In genomic region chr12:176321-177181, GRCh38 we compare ENCODE assay signal across 12 cellular contexts. TPM values are rescaled to one million over a fixed set of nuclear protein-coding genes. Genes with fewer than 3 reads are reported as not detected.
A peak's percentile ranks its signal among the peaks of the same experiment; 100 is the strongest.
DNase-seq lines count a peak whose midpoint lies in the region; ATAC-seq and TF ChIP-seq lines count a peak whose summit lies in the region.
"Had no signal": no experiment of that assay in that cellular context is flagged by ENCODE, and none has a peak within 500 bp of the region (broad histone marks: within the 10 kb centered on the region; RNA-seq: fewer than 3 reads in every experiment).

No MANE protein-coding gene starts in this region.

- H3K4me2 ChIP-seq in smooth muscle cell, result peak overlapping the region; percentile 53

- H3K27ac ChIP-seq in cardiac muscle cell (peak overlapping the region; percentile 80), smooth muscle cell (ENCODE audit: low read depth) (peak overlapping the region; percentile 78)
- H3K27ac ChIP-seq: HL-60, SK-N-MC had no signal

- H4K20me1 ChIP-seq in smooth muscle cell (ENCODE audit: low read depth), result no peaks in the 10 kb centered on the region

- H3K9ac ChIP-seq in smooth muscle cell (ENCODE audit: low read depth), result peak overlapping the region; percentile 47

- peaks cover 40% of the 10 kb centered on the region for H3K4me1 ChIP-seq in cardiac muscle cell (ENCODE audit: low read depth)
- peaks cover 5% of the 10 kb centered on the region for H3K4me1 ChIP-seq in smooth muscle cell (ENCODE audit: low read depth)

- H3K36me3 ChIP-seq in cardiac muscle cell, result no peaks in the 10 kb centered on the region
- H3K36me3 ChIP-seq in smooth muscle cell (ENCODE audit: low read depth), result no peaks in the 10 kb centered on the region

- TF ChIP-seq CTCF in cardiac muscle cell (IDR thresholded peaks at IDR 0.05; ENCODE audit: low read depth, low read length) (no peak), smooth muscle cell (IDR thresholded peaks at IDR 0.05; ENCODE audit: borderline replicate concordance, insufficient read depth, poor library complexity, severe bottlenecking) (no peak)

- H3K4me3 ChIP-seq in cardiac muscle cell (no peak overlapping the region), smooth muscle cell (no peak overlapping the region)
- H3K4me3 ChIP-seq: lung, SK-N-MC had no signal

- ATAC-seq in HG02852 (IDR thresholded peaks at IDR 0.05; ENCODE audit: unreplicated experiment), result no peak

- 61% methylated on average over 12 of the region's 16 CpGs for WGBS in smooth muscle cell (ENCODE audit: low lambda C conversion rate)

- H3K27me3 ChIP-seq in cardiac muscle cell (no peaks in the 10 kb centered on the region), smooth muscle cell (ENCODE audit: low read depth) (no peaks in the 10 kb centered on the region)

- no peaks in the 10 kb centered on the region for H3F3A ChIP-seq in smooth muscle cell (ENCODE audit: low read depth)

- DNase-seq in HS-5 (ENCODE audit: low read depth) (peak; percentile 10), SW480 (ENCODE audit: low spot score) (peak; percentile 91), cardiac muscle cell (ENCODE audit: low read depth in 1 of 2, low spot score in 1 of 2) (peak; percentile 43 to 49), smooth muscle cell (lab: John Stamatoyannopoulos, UW; ENCODE audit: unreplicated experiment) (no peak), NCI-H510A (lab: John Stamatoyannopoulos, UW) (no peak), SKM-1 treated with dmso at 0.1 percent for 144 hours (lab: John Stamatoyannopoulos, UW; ENCODE audit: unreplicated experiment) (no peak), NOMO-1 (lab: John Stamatoyannopoulos, UW; ENCODE audit: unreplicated experiment in 2 of 2) (no peak)
- DNase-seq: activated naive CD4-positive, alpha-beta T cell treated with anti-CD3 and anti-CD28 coated beads, Interleukin-2, amount 50 U/mL, for 16 hours had no signal

- H2AFZ ChIP-seq in smooth muscle cell (ENCODE audit: low read depth), result peak overlapping the region; percentile 72

- no peaks in the 10 kb centered on the region for H3K79me2 ChIP-seq in smooth muscle cell (ENCODE audit: low read depth)

- no peaks in the 10 kb centered on the region for H3K9me3 ChIP-seq in cardiac muscle cell (ENCODE audit: low read depth)
- no peaks in the 10 kb centered on the region for H3K9me3 ChIP-seq in smooth muscle cell (replicated peaks; ENCODE audit: low read depth)

RNA-seq across cellular contexts. Expression of gene SLC6A12, which starts 37.4 kb away (rescaled TPM):
- 0.33 and 0.63 TPM in 2 replicates for total RNA-seq in cardiac muscle cell
- polyA plus RNA-seq in cardiac muscle cell, result 0.24 and 0.52 TPM in 2 replicates
- 0.22 and 1.7 TPM in 2 replicates for total RNA-seq in smooth muscle cell
- 1.1 TPM in 1 of 2 replicates, not detected in the other for polyA plus RNA-seq in smooth muscle cell

Comparison
In these comparisons a context has a peak if more than half of its experiments do, and no peak if none do; other contexts are left out.
1. DNase-seq: peak in HS-5 (single experiment), SW480 (single experiment) and cardiac muscle cell (2 of 2); none in smooth muscle cell (single experiment), NCI-H510A (single experiment), SKM-1 treated with dmso at 0.1 percent for 144 hours (single experiment) and NOMO-1 (0 of 2).